8 cellular contexts compared by ENCODE assay signal in genomic region chr12:110613771-110614684, GRCh38. TPM values are rescaled to one million over a fixed set of nuclear protein-coding genes. Genes with fewer than 3 reads are reported as not detected.
DNase-seq lines count a peak whose midpoint lies in the region; ATAC-seq and TF ChIP-seq lines count a peak whose summit lies in the region.

Gene TCTN1 (plus strand): TSS chr12:110614129. CDS start chr12:110614183, 54 bp downstream.

- H2AFZ ChIP-seq in SU-DHL-6 (ENCODE audit: low read depth, low read length, severe bottlenecking) = peak within 1 kb of the TSS; percentile 81

- H3K79me2 ChIP-seq in SU-DHL-6 (ENCODE audit: insufficient read depth, low read length) = no peaks in the 10 kb centered on the region

- peak within 1 kb of the TSS; percentile 91 for H3K4me3 ChIP-seq in GM12864 (ENCODE audit: low read depth, low read length)
- H3K4me3 ChIP-seq in SU-DHL-6 (ENCODE audit: insufficient read depth, low read length, poor library complexity, severe bottlenecking) = peak within 1 kb of the TSS; percentile 56
- H3K4me3 ChIP-seq in thoracic aorta = peak within 1 kb of the TSS; percentile 88

- H3K4me1 ChIP-seq in thoracic aorta (ENCODE audit: control insufficient read depth in 1 of 2, low read depth in 2 of 2) = peaks cover 0 to 11% of the 10 kb centered on the region in 2 donors

- H3K27ac ChIP-seq in SU-DHL-6 (ENCODE audit: low read depth, low read length) (0 out of 2 replicates have a peak within 1 kb of the TSS, but pooled peaks have one; percentile 16), thoracic aorta (peak within 1 kb of the TSS in 1 of 2 donors; percentile 10)

- H3K4me2 ChIP-seq in SU-DHL-6 (ENCODE audit: low read depth, low read length, poor library complexity, severe bottlenecking) = peak within 1 kb of the TSS; percentile 66

- H3K36me3 ChIP-seq in SU-DHL-6 (ENCODE audit: low read length) (no peaks in the 10 kb centered on the region), thoracic aorta (no peaks in the 10 kb centered on the region)

- peak within 1 kb of the TSS; percentile 84 for H3K4me3 Mint-ChIP-seq in osteocyte (ENCODE audit: unreplicated experiment)

- peaks cover 17% of the 10 kb centered on the region; the same call in 1 of the 2 replicates for H3F3A ChIP-seq in SU-DHL-6 (ENCODE audit: insufficient read depth)

- intact Hi-C loops in head of caudate nucleus (cut with DNase I) = no loop called here

- no peaks in the 10 kb centered on the region for H3K9me2 ChIP-seq in SU-DHL-6 (replicated peaks; ENCODE audit: insufficient read depth, low read length)

- H3K9ac ChIP-seq in SU-DHL-6 (ENCODE audit: low read length) = peak within 1 kb of the TSS; percentile 64

- H4K20me1 ChIP-seq in SU-DHL-6 (ENCODE audit: low read depth, low read length) = no peaks in the 10 kb centered on the region

- H3K9me3 ChIP-seq in SU-DHL-6 (ENCODE audit: insufficient read depth, low read length) (no peaks in the 10 kb centered on the region), thoracic aorta (no peaks in the 10 kb centered on the region)

- no peaks in the 10 kb centered on the region for H3K9me3 Mint-ChIP-seq in osteocyte (ENCODE audit: unreplicated experiment)

- no peaks in the 10 kb centered on the region for H3K27me3 Mint-ChIP-seq in osteocyte (ENCODE audit: unreplicated experiment)

- peak within 1 kb of the TSS; percentile 82 for H3K27ac Mint-ChIP-seq in osteocyte (ENCODE audit: unreplicated experiment)

- TF ChIP-seq CTCF in GM12864 (IDR thresholded peaks at IDR 0.05; ENCODE audit: low read depth, low read length, missing control alignments) (no peak), SU-DHL-6 (IDR thresholded peaks at IDR 0.05; ENCODE audit: insufficient read depth, low read length, poor library complexity, severe bottlenecking) (no peak), osteocyte (IDR thresholded peaks at IDR 0.05) (no peak), thoracic aorta (IDR thresholded peaks at IDR 0.05) (no peak)

- H3K27me3 ChIP-seq in SU-DHL-6 (ENCODE audit: low read length) (no peaks in the 10 kb centered on the region), thoracic aorta (replicated peaks; ENCODE audit: insufficient read depth) (no peaks in the 10 kb centered on the region)

- peak; percentile 95 for ATAC-seq in HG02678 (IDR thresholded peaks at IDR 0.05; ENCODE audit: unreplicated experiment)
- ATAC-seq in thoracic aorta (ENCODE audit: insufficient number of reproducible peaks, low FRiP score, low read depth) = peak; percentile 87

- peaks cover 7% of the 10 kb centered on the region for H3K4me1 Mint-ChIP-seq in osteocyte (ENCODE audit: unreplicated experiment)

- peak; percentile 85 for DNase-seq in GM12864 (ENCODE audit: low read depth)
- DNase-seq in NCI-H128 (lab: John Stamatoyannopoulos, UW; ENCODE audit: unreplicated experiment) = peak; percentile 88
- DNase-seq in activated naive CD8-positive, alpha-beta T cell treated with anti-CD3 and anti-CD28 coated beads, Interleukin-2, amount 50 U/mL, for 16 hours (ENCODE audit: low read depth, low spot score) = peak; percentile 93
- peak; percentile 93 to 99 (median 98) for DNase-seq in head of caudate nucleus
- peak; percentile 99 for DNase-seq in osteocyte (ENCODE audit: extremely low spot score, unreplicated experiment)
- peak; percentile 91 for DNase-seq in thoracic aorta (ENCODE audit: low spot score)

- H3K36me3 Mint-ChIP-seq in osteocyte (ENCODE audit: unreplicated experiment) = no peaks in the 10 kb centered on the region

RNA-seq across cellular contexts. Expression of gene TCTN1, which starts in this region (rescaled TPM):
- total RNA-seq in osteocyte (49.5 and 51.4 TPM in 2 replicates), thoracic aorta (10 to 100 TPM; 40.9 to 42.0 TPM)
